Comparison of ENCODE assay signal across 1 cellular context in the genomic region with DNA sequence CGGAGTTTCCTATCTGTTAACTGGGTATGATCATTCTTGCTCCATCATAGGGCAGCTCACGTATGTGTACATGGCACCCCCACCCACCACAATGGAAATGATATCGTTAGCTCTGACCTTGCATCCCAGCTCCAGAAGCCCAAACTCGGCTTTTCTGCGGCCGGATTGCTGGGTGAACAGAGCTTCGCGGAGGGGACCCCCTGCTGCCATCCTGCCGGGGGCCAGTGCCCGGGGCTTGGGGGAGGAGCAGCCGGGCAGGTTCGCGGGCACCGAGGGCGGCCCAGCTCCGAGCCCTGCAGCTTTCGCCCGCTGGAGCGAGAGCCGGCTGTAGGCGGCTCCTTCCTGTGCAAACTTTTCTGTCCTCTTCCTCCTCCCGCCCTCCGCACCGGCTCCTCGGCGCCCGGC.
TF ChIP-seq lines count a peak whose summit lies in the region.

No MANE protein-coding gene starts in this region.

TF ChIP-seq in HepG2, 621 proteins besides CTCF, POLR2A, EP300 and RAD21 (continued from another document and continues in another):
- TF ChIP-seq, protein P1, sequence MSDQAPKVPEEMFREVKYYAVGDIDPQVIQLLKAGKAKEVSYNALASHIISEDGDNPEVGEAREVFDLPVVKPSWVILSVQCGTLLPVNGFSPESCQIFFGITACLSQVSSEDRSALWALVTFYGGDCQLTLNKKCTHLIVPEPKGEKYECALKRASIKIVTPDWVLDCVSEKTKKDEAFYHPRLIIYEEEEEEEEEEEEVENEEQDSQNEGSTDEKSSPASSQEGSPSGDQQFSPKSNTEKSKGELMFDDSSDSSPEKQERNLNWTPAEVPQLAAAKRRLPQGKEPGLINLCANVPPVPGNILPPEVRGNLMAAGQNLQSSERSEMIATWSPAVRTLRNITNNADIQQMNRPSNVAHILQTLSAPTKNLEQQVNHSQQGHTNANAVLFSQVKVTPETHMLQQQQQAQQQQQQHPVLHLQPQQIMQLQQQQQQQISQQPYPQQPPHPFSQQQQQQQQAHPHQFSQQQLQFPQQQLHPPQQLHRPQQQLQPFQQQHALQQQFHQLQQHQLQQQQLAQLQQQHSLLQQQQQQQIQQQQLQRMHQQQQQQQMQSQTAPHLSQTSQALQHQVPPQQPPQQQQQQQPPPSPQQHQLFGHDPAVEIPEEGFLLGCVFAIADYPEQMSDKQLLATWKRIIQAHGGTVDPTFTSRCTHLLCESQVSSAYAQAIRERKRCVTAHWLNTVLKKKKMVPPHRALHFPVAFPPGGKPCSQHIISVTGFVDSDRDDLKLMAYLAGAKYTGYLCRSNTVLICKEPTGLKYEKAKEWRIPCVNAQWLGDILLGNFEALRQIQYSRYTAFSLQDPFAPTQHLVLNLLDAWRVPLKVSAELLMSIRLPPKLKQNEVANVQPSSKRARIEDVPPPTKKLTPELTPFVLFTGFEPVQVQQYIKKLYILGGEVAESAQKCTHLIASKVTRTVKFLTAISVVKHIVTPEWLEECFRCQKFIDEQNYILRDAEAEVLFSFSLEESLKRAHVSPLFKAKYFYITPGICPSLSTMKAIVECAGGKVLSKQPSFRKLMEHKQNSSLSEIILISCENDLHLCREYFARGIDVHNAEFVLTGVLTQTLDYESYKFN (CRISPR knock-in tag; conservative IDR thresholded peaks at IDR 0.05) = no peak
- no peak for TF ChIP-seq ZNF792 (CRISPR knock-in tag; IDR thresholded peaks at IDR 0.05)
- TF ChIP-seq ZNF136 (CRISPR knock-in tag; IDR thresholded peaks at IDR 0.05; ENCODE audit: low read depth) = no peak
- TF ChIP-seq, protein P2, sequence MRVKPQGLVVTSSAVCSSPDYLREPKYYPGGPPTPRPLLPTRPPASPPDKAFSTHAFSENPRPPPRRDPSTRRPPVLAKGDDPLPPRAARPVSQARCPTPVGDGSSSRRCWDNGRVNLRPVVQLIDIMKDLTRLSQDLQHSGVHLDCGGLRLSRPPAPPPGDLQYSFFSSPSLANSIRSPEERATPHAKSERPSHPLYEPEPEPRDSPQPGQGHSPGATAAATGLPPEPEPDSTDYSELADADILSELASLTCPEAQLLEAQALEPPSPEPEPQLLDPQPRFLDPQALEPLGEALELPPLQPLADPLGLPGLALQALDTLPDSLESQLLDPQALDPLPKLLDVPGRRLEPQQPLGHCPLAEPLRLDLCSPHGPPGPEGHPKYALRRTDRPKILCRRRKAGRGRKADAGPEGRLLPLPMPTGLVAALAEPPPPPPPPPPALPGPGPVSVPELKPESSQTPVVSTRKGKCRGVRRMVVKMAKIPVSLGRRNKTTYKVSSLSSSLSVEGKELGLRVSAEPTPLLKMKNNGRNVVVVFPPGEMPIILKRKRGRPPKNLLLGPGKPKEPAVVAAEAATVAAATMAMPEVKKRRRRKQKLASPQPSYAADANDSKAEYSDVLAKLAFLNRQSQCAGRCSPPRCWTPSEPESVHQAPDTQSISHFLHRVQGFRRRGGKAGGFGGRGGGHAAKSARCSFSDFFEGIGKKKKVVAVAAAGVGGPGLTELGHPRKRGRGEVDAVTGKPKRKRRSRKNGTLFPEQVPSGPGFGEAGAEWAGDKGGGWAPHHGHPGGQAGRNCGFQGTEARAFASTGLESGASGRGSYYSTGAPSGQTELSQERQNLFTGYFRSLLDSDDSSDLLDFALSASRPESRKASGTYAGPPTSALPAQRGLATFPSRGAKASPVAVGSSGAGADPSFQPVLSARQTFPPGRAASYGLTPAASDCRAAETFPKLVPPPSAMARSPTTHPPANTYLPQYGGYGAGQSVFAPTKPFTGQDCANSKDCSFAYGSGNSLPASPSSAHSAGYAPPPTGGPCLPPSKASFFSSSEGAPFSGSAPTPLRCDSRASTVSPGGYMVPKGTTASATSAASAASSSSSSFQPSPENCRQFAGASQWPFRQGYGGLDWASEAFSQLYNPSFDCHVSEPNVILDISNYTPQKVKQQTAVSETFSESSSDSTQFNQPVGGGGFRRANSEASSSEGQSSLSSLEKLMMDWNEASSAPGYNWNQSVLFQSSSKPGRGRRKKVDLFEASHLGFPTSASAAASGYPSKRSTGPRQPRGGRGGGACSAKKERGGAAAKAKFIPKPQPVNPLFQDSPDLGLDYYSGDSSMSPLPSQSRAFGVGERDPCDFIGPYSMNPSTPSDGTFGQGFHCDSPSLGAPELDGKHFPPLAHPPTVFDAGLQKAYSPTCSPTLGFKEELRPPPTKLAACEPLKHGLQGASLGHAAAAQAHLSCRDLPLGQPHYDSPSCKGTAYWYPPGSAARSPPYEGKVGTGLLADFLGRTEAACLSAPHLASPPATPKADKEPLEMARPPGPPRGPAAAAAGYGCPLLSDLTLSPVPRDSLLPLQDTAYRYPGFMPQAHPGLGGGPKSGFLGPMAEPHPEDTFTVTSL (CRISPR knock-in tag; IDR thresholded peaks at IDR 0.05; ENCODE audit: borderline replicate concordance) = no peak
- TF ChIP-seq THYN1 (CRISPR knock-in tag; IDR thresholded peaks at IDR 0.05; ENCODE audit: borderline replicate concordance, low read depth) = no peak
- TF ChIP-seq ZNF652 (CRISPR knock-in tag; IDR thresholded peaks at IDR 0.05; ENCODE audit: borderline replicate concordance, low read depth) = no peak
- no peak for TF ChIP-seq ZNF644 (CRISPR knock-in tag; IDR thresholded peaks at IDR 0.05; ENCODE audit: low read depth)
- TF ChIP-seq, protein P3, sequence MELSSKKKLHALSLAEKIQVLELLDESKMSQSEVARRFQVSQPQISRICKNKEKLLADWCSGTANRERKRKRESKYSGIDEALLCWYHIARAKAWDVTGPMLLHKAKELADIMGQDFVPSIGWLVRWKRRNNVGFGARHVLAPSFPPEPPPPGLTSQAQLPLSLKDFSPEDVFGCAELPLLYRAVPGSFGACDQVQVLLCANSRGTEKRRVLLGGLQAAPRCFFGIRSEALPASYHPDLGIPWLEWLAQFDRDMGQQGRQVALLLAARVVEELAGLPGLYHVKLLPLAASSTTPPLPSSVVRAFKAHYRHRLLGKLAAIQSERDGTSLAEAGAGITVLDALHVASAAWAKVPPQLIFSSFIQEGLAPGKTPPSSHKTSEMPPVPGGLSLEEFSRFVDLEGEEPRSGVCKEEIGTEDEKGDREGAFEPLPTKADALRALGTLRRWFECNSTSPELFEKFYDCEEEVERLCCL (CRISPR knock-in tag; IDR thresholded peaks at IDR 0.05; ENCODE audit: borderline replicate concordance) = no peak
- TF ChIP-seq ZFP37 (CRISPR knock-in tag; IDR thresholded peaks at IDR 0.05; ENCODE audit: borderline replicate concordance) = no peak
- TF ChIP-seq ZNF891 (CRISPR knock-in tag; IDR thresholded peaks at IDR 0.05) = no peak
- TF ChIP-seq ZNF777 (CRISPR knock-in tag; IDR thresholded peaks at IDR 0.05) = peak; percentile 36; the same call in 1 of the 2 replicates
- TF ChIP-seq AGO1 (IDR thresholded peaks at IDR 0.05; ENCODE audit: low read depth, low read length, poor library complexity, severe bottlenecking) = no peak
- TF ChIP-seq, protein P4, sequence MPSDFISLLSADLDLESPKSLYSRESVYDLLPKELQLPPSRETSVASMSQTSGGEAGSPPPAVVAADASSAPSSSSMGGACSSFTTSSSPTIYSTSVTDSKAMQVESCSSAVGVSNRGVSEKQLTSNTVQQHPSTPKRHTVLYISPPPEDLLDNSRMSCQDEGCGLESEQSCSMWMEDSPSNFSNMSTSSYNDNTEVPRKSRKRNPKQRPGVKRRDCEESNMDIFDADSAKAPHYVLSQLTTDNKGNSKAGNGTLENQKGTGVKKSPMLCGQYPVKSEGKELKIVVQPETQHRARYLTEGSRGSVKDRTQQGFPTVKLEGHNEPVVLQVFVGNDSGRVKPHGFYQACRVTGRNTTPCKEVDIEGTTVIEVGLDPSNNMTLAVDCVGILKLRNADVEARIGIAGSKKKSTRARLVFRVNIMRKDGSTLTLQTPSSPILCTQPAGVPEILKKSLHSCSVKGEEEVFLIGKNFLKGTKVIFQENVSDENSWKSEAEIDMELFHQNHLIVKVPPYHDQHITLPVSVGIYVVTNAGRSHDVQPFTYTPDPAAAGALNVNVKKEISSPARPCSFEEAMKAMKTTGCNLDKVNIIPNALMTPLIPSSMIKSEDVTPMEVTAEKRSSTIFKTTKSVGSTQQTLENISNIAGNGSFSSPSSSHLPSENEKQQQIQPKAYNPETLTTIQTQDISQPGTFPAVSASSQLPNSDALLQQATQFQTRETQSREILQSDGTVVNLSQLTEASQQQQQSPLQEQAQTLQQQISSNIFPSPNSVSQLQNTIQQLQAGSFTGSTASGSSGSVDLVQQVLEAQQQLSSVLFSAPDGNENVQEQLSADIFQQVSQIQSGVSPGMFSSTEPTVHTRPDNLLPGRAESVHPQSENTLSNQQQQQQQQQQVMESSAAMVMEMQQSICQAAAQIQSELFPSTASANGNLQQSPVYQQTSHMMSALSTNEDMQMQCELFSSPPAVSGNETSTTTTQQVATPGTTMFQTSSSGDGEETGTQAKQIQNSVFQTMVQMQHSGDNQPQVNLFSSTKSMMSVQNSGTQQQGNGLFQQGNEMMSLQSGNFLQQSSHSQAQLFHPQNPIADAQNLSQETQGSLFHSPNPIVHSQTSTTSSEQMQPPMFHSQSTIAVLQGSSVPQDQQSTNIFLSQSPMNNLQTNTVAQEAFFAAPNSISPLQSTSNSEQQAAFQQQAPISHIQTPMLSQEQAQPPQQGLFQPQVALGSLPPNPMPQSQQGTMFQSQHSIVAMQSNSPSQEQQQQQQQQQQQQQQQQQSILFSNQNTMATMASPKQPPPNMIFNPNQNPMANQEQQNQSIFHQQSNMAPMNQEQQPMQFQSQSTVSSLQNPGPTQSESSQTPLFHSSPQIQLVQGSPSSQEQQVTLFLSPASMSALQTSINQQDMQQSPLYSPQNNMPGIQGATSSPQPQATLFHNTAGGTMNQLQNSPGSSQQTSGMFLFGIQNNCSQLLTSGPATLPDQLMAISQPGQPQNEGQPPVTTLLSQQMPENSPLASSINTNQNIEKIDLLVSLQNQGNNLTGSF (CRISPR knock-in tag; IDR thresholded peaks at IDR 0.05) = no peak
- TF ChIP-seq KLF16 (CRISPR knock-in tag; IDR thresholded peaks at IDR 0.05) = no peak
- no peak for TF ChIP-seq CEBPB (IDR thresholded peaks at IDR 0.05; ENCODE audit: borderline replicate concordance, low read depth, low read length)
- no peak for TF ChIP-seq SRF (IDR thresholded peaks at IDR 0.05; ENCODE audit: low read depth, low read length)
- no peak for TF ChIP-seq JUND (CRISPR knock-in tag; IDR thresholded peaks at IDR 0.05)
- TF ChIP-seq KMT2A (CRISPR knock-in tag; IDR thresholded peaks at IDR 0.05) = peak; percentile 55; the same call in 1 of the 2 replicates
- no peak for TF ChIP-seq NFKB2 (CRISPR knock-in tag; IDR thresholded peaks at IDR 0.05; ENCODE audit: borderline replicate concordance)
- TF ChIP-seq EEA1 (CRISPR knock-in tag; IDR thresholded peaks at IDR 0.05; ENCODE audit: borderline replicate concordance) = 0 out of 2 replicates have a peak, but pooled peaks have one; percentile 6
- TF ChIP-seq NAIF1 (CRISPR knock-in tag; IDR thresholded peaks at IDR 0.05; ENCODE audit: borderline replicate concordance) = no peak
- TF ChIP-seq ZNF775 (CRISPR knock-in tag; IDR thresholded peaks at IDR 0.05; ENCODE audit: borderline replicate concordance) = no peak
- TF ChIP-seq CBFB (CRISPR knock-in tag; IDR thresholded peaks at IDR 0.05) = no peak
- TF ChIP-seq, protein P5, sequence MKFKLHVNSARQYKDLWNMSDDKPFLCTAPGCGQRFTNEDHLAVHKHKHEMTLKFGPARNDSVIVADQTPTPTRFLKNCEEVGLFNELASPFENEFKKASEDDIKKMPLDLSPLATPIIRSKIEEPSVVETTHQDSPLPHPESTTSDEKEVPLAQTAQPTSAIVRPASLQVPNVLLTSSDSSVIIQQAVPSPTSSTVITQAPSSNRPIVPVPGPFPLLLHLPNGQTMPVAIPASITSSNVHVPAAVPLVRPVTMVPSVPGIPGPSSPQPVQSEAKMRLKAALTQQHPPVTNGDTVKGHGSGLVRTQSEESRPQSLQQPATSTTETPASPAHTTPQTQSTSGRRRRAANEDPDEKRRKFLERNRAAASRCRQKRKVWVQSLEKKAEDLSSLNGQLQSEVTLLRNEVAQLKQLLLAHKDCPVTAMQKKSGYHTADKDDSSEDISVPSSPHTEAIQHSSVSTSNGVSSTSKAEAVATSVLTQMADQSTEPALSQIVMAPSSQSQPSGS (CRISPR knock-in tag; IDR thresholded peaks at IDR 0.05) = no peak
- TF ChIP-seq ZMAT3 (CRISPR knock-in tag; conservative IDR thresholded peaks at IDR 0.05) = no peak
- TF ChIP-seq HNRNPL (IDR thresholded peaks at IDR 0.05; ENCODE audit: low read depth, low read length) = peak; percentile 91
- no peak for TF ChIP-seq SNAPC2 (CRISPR knock-in tag; IDR thresholded peaks at IDR 0.05)
- TF ChIP-seq ETV5 (CRISPR knock-in tag; IDR thresholded peaks at IDR 0.05; ENCODE audit: borderline replicate concordance) = no peak
- TF ChIP-seq, protein P6, sequence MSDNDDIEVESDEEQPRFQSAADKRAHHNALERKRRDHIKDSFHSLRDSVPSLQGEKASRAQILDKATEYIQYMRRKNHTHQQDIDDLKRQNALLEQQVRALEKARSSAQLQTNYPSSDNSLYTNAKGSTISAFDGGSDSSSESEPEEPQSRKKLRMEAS (IDR thresholded peaks at IDR 0.05) = 0 out of 2 replicates have a peak, but pooled peaks have one; percentile 9
- no peak for TF ChIP-seq HNF4G (IDR thresholded peaks at IDR 0.05; ENCODE audit: borderline replicate concordance, low read depth, low read length)
- no peak for TF ChIP-seq HNF4G (CRISPR knock-in tag; IDR thresholded peaks at IDR 0.05; ENCODE audit: borderline replicate concordance, low read depth)
- TF ChIP-seq, protein P7, sequence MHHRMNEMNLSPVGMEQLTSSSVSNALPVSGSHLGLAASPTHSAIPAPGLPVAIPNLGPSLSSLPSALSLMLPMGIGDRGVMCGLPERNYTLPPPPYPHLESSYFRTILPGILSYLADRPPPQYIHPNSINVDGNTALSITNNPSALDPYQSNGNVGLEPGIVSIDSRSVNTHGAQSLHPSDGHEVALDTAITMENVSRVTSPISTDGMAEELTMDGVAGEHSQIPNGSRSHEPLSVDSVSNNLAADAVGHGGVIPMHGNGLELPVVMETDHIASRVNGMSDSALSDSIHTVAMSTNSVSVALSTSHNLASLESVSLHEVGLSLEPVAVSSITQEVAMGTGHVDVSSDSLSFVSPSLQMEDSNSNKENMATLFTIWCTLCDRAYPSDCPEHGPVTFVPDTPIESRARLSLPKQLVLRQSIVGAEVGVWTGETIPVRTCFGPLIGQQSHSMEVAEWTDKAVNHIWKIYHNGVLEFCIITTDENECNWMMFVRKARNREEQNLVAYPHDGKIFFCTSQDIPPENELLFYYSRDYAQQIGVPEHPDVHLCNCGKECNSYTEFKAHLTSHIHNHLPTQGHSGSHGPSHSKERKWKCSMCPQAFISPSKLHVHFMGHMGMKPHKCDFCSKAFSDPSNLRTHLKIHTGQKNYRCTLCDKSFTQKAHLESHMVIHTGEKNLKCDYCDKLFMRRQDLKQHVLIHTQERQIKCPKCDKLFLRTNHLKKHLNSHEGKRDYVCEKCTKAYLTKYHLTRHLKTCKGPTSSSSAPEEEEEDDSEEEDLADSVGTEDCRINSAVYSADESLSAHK (CRISPR knock-in tag; IDR thresholded peaks at IDR 0.05; ENCODE audit: borderline replicate concordance) = no peak
- no peak for TF ChIP-seq ZFP41 (CRISPR knock-in tag; IDR thresholded peaks at IDR 0.05; ENCODE audit: borderline replicate concordance)
- no peak for TF ChIP-seq RFX1 (IDR thresholded peaks at IDR 0.05)
- TF ChIP-seq, protein P8, sequence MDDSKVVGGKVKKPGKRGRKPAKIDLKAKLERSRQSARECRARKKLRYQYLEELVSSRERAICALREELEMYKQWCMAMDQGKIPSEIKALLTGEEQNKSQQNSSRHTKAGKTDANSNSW (CRISPR knock-in tag; IDR thresholded peaks at IDR 0.05; ENCODE audit: borderline replicate concordance) = no peak
- TF ChIP-seq, protein P9, sequence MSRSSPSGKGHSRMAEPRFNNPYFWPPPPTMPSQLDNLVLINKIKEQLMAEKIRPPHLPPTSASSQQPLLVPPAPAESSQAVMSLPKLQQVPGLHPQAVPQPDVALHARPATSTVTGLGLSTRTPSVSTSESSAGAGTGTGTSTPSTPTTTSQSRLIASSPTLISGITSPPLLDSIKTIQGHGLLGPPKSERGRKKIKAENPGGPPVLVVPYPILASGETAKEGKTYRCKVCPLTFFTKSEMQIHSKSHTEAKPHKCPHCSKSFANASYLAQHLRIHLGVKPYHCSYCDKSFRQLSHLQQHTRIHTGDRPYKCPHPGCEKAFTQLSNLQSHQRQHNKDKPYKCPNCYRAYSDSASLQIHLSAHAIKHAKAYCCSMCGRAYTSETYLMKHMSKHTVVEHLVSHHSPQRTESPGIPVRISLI (CRISPR knock-in tag; IDR thresholded peaks at IDR 0.05; ENCODE audit: borderline replicate concordance) = no peak
